10 cellular contexts compared by ENCODE assay signal in the genomic region with DNA sequence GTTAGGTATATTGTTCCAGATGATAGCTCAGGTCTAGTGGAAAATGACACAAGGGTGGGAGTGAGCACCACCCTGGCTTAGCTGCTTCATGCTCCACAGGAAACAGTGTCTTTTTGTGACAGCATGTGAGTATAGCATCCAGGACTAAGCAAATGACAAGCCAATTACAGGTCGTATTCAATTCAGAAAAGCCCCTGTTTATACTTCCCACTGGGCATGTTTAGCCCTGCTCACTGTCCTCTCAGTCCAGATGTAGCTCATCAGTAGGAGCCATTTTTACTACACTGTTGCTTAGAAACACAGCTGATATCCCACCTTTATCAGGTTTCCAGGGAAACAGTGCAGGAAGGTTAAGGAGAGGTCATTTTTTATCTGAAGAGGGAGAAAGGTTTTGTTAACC. TPM values are rescaled to one million over a fixed set of nuclear protein-coding genes. Genes with fewer than 3 reads are reported as not detected.
DNase-seq lines count a peak whose midpoint lies in the region; ATAC-seq and TF ChIP-seq lines count a peak whose summit lies in the region.
"Had no signal": no experiment of that assay in that cellular context is flagged by ENCODE, and none has a peak within 500 bp of the region (broad histone marks: within the 10 kb centered on the region; RNA-seq: fewer than 3 reads in every experiment).

No MANE protein-coding gene starts in this region.

- H3K27me3 Mint-ChIP-seq in naive thymus-derived CD4-positive, alpha-beta T cell = no peaks in the 10 kb centered on the region

- H3K27me3 ChIP-seq in naive thymus-derived CD4-positive, alpha-beta T cell (ENCODE audit: control insufficient read depth in 2 of 2, insufficient read depth in 2 of 2, low read length in 2 of 2) = no peaks in the 10 kb centered on the region
- H3K27me3 ChIP-seq in A673 (replicated peaks; ENCODE audit: insufficient read depth, low read depth, low read length, poor library complexity) = no peaks in the 10 kb centered on the region

- POLR2A ChIA-PET in naive thymus-derived CD4-positive, alpha-beta T cell (lab: Charles Lee) = no interaction called here
- POLR2A ChIA-PET in A673 (lab: Charles Lee; ENCODE audit: low non-redundant PET) = interaction anchor here (0.5 kb wide), 1 partner anchor 709 kb away, joined by 6 read pairs; no protein-coding TSS in a partner anchor

- H3K4me1 ChIP-seq in naive thymus-derived CD4-positive, alpha-beta T cell (ENCODE audit: control insufficient read depth in 2 of 2, insufficient read depth in 2 of 2, low read length in 2 of 2) = peaks cover 14 to 18% of the 10 kb centered on the region in 2 donors
- H3K4me1 ChIP-seq in A673 (ENCODE audit: insufficient read depth, low read length, poor library complexity, severe bottlenecking) = peaks cover 17% of the 10 kb centered on the region

- H3K4me1 Mint-ChIP-seq in naive thymus-derived CD4-positive, alpha-beta T cell = peaks cover 30 to 87% (median 81%) of the 10 kb centered on the region in 7 donors

- DNase-seq in NCI-H69 (lab: John Stamatoyannopoulos, UW) (peak; percentile 76), A673 (ENCODE audit: low spot score) (no peak), 8988T (no peak), mesenteric fat pad (ENCODE audit: low spot score) (no peak)
- DNase-seq in naive thymus-derived CD4-positive, alpha-beta T cell = no peak
- DNase-seq in activated CD4-positive, alpha-beta T cell treated with anti-CD3 and anti-CD28 coated beads, Interleukin-2, amount 50 U/mL, for 48 hours = no peak
- DNase-seq: activated CD4-positive, alpha-beta T cell treated with anti-CD3 and anti-CD28 coated beads for 48 hours; NCI-H510A treated with DMSO at 0.1 percent for 48 hours had no signal

- ATAC-seq in GM18858 (IDR thresholded peaks at IDR 0.05; ENCODE audit: unreplicated experiment) = peak; percentile 21
- ATAC-seq in HG02642 (IDR thresholded peaks at IDR 0.05; ENCODE audit: poor library complexity, unreplicated experiment) = peak; percentile 41
- peak; percentile 39 for ATAC-seq in naive thymus-derived CD4-positive, alpha-beta T cell

- peaks cover 0 to 11% (median 0%) of the 10 kb centered on the region in 3 experiments for H3K36me3 ChIP-seq in naive thymus-derived CD4-positive, alpha-beta T cell (ENCODE audit: control insufficient read depth in 2 of 3, insufficient read depth in 3 of 3, low read length in 3 of 3)
- H3K36me3 ChIP-seq in A673 (ENCODE audit: insufficient read depth, low read length, poor library complexity, severe bottlenecking) = no peaks in the 10 kb centered on the region

- peak overlapping the region in 6 of 10 donors; percentile 3 to 44 (median 24) for H3K4me3 Mint-ChIP-seq in naive thymus-derived CD4-positive, alpha-beta T cell

- no peak overlapping the region for H3K4me3 ChIP-seq in naive thymus-derived CD4-positive, alpha-beta T cell (ENCODE audit: low read length)
- no peak overlapping the region for H3K4me3 ChIP-seq in A673 (ENCODE audit: low read depth, low read length, poor library complexity, severe bottlenecking)

- H3K36me3 Mint-ChIP-seq in naive thymus-derived CD4-positive, alpha-beta T cell = peaks cover 7 to 18% (median 14%) of the 10 kb centered on the region in 5 donors

- peak overlapping the region in 6 of 9 donors; percentile 28 to 82 (median 61) for H3K27ac Mint-ChIP-seq in naive thymus-derived CD4-positive, alpha-beta T cell

- intact Hi-C loops in naive thymus-derived CD4-positive, alpha-beta T cell (cut with micrococcal nuclease) = loop anchor here (2.0 to 5.0 kb wide), 7 partner anchors 45 to 736 kb away; no protein-coding TSS in a partner anchor
- intact Hi-C loops in A673 (cut with micrococcal nuclease; ENCODE audit: unreplicated experiment) = loop anchor here (5.0 kb wide), 3 partner anchors 41 to 281 kb away; a partner anchor contains a TSS

- no peaks in the 10 kb centered on the region for H3K9me3 ChIP-seq in naive thymus-derived CD4-positive, alpha-beta T cell (ENCODE audit: control insufficient read depth in 2 of 3, low read length in 3 of 3)
- no peaks in the 10 kb centered on the region for H3K9me3 ChIP-seq in A673 (ENCODE audit: low read depth, low read length, poor library complexity, severe bottlenecking)

- CTCF ChIA-PET in naive thymus-derived CD4-positive, alpha-beta T cell (lab: Charles Lee) = interaction anchor here (0.7 to 1.2 kb wide), 2 partner anchors 16 to 669 kb away, joined by 3 to 7 read pairs; no protein-coding TSS in a partner anchor
- CTCF ChIA-PET in A673 (lab: Charles Lee) = no interaction called here

- H3K9me3 Mint-ChIP-seq in naive thymus-derived CD4-positive, alpha-beta T cell = no peaks in the 10 kb centered on the region

- TF ChIP-seq CTCF in A673 (conservative IDR thresholded peaks at IDR 0.05; ENCODE audit: low read depth, low read length) = no peak

- no peak overlapping the region for H3K27ac ChIP-seq in naive thymus-derived CD4-positive, alpha-beta T cell (ENCODE audit: low read depth, low read length)
- no peak overlapping the region for H3K27ac ChIP-seq in A673 (ENCODE audit: low read depth, low read length, poor library complexity, severe bottlenecking)

- BruUV-seq in A673 (replicated peaks; lab: Mats Ljungman, UMichigan) = no TSS peak

RNA-seq across cellular contexts. Expression of a gene that starts 8.0 kb away (rescaled TPM):
- total RNA-seq in naive thymus-derived CD4-positive, alpha-beta T cell = 10 to 100 TPM; 10.3 to 19.8 (median 12.7) TPM
- 1 to 10 TPM; 7.9 to 8.2 TPM for polyA plus RNA-seq in naive thymus-derived CD4-positive, alpha-beta T cell
- 9.0 and 10.3 TPM in 2 replicates for total RNA-seq in A673 (2021)
- total RNA-seq in mesenteric fat pad = 8.5 TPM

RNA-seq across cellular contexts. Expression of a gene that starts 10.8 kb away (rescaled TPM):
- total RNA-seq in naive thymus-derived CD4-positive, alpha-beta T cell = 10 to 100 TPM in 2 of 5 experiments, 1 to 10 TPM in 3; 2.7 to 10.4 (median 9.1) TPM
- 10 to 100 TPM in 1 of 2 donors, 1 to 10 TPM in 1; 6.1 to 10.1 TPM for polyA plus RNA-seq in naive thymus-derived CD4-positive, alpha-beta T cell
- total RNA-seq in A673 (2021) (9.8 and 11.1 TPM in 2 replicates), mesenteric fat pad (12.3 TPM)

RNA-seq across cellular contexts. Expression of a gene that starts 43.3 kb away (rescaled TPM):
- total RNA-seq in naive thymus-derived CD4-positive, alpha-beta T cell = 10 to 100 TPM in 3 of 5 experiments, 1 to 10 TPM in 2; 3.0 to 26.8 (median 12.8) TPM
- 1 to 10 TPM; 7.8 to 9.0 TPM for polyA plus RNA-seq in naive thymus-derived CD4-positive, alpha-beta T cell
- total RNA-seq in A673 (2021) = 9.2 and 11.2 TPM in 2 replicates
- total RNA-seq in mesenteric fat pad = 7.0 TPM
